8 cellular contexts compared by ENCODE assay signal in genomic region chr15:60787737-60788513, GRCh38.
DNase-seq lines count a peak whose midpoint lies in the region; ATAC-seq and TF ChIP-seq lines count a peak whose summit lies in the region.
"Had no signal": no experiment of that assay in that cellular context is flagged by ENCODE, and none has a peak within 500 bp of the region (broad histone marks: within the 10 kb centered on the region; RNA-seq: fewer than 3 reads in every experiment).

No MANE protein-coding gene starts in this region.

- no peak overlapping the region for H3K4me3 ChIP-seq in fibroblast of lung (replicated peaks in 1 of 4; ENCODE audit: control extremely low read depth in 1 of 4, insufficient read depth in 1 of 4, low read depth in 3 of 4, low read length in 4 of 4)
- H3K4me3 ChIP-seq: tibial nerve had no signal

- no peak overlapping the region; a peak in 1 of 7 replicates for H3K27ac Mint-ChIP-seq in H9
- peak overlapping the region; percentile 4 for H3K27ac Mint-ChIP-seq in activated CD4-positive, alpha-beta T cell treated with anti-CD3 and anti-CD28 coated beads, Interleukin-2, amount 10 ng/mL, durations not matched to agents 7 days and 5 days
- H3K27ac Mint-ChIP-seq in stimulated activated memory B cell treated with anti-CD40 and anti-IgM and Interleukin-4, amounts not matched to agents 10 μg/mL and 1 μg/mL and 100 μg/mL, for 72 hours, result no peak overlapping the region

- H3K4me2 ChIP-seq in H9 (ENCODE audit: insufficient read depth, insufficient read length, low read length) (no peak overlapping the region), fibroblast of lung (ENCODE audit: extremely low read depth, insufficient read depth, low read length) (no peak overlapping the region)

- in situ Hi-C loops in G401 (cut with HindIII; ENCODE audit: low sequenced_read_pairs), result no loop called here

- H2AK5ac ChIP-seq in H9 (ENCODE audit: insufficient read length, low read length), result no peak overlapping the region

- no peak overlapping the region for H3K23ac ChIP-seq in H9 (ENCODE audit: insufficient read length, low read depth, low read length)

- H2BK15ac ChIP-seq in H9 (ENCODE audit: low read depth, low read length), result no peak overlapping the region

- H3K9me3 ChIP-seq in H9 (ENCODE audit: control insufficient read depth, low read depth, low read length) (no peaks in the 10 kb centered on the region), fibroblast of lung (ENCODE audit: control insufficient read depth, insufficient read depth, low read depth, low read length) (no peaks in the 10 kb centered on the region)

- no peak overlapping the region for H3K27ac ChIP-seq in H9 (ENCODE audit: insufficient read length, low read depth, low read length)
- no peak overlapping the region for H3K27ac ChIP-seq in fibroblast of lung (ENCODE audit: insufficient read depth, low read length)
- H3K27ac ChIP-seq: tibial nerve had no signal

- no peak overlapping the region for H2BK12ac ChIP-seq in H9 (ENCODE audit: insufficient read length, low read depth, low read length)

- H3K4me1 ChIP-seq in H9 (ENCODE audit: insufficient read depth, low read length) (peaks cover 18% of the 10 kb centered on the region; the same call in 1 of the 2 replicates), fibroblast of lung (ENCODE audit: control insufficient read depth, extremely low read depth, insufficient read depth, low read length) (no peaks in the 10 kb centered on the region)
- H3K4me1 ChIP-seq: tibial nerve had no signal

- H3K14ac ChIP-seq in H9 (ENCODE audit: insufficient read depth, low read length), result no peak overlapping the region

- H3K9ac ChIP-seq in H9 (ENCODE audit: extremely low read depth, insufficient read length, low read length) (no peak overlapping the region), fibroblast of lung (ENCODE audit: insufficient read depth, low read length) (no peak overlapping the region)

- H3K18ac ChIP-seq in H9 (ENCODE audit: insufficient read length, low read depth, low read length), result no peak overlapping the region

- no peak overlapping the region for H2BK120ac ChIP-seq in H9 (ENCODE audit: low read depth, low read length, poor library complexity, severe bottlenecking)

- H3K56ac ChIP-seq in H9 (ENCODE audit: insufficient read length, low read depth, low read length), result no peak overlapping the region

- H2AFZ ChIP-seq in H9 (ENCODE audit: low read length) (no peak overlapping the region), fibroblast of lung (ENCODE audit: low read length) (no peak overlapping the region)

- H2BK20ac ChIP-seq in H9 (ENCODE audit: low read depth, low read length, poor library complexity, severe bottlenecking), result no peak overlapping the region

- H3K79me2 ChIP-seq in H9 (ENCODE audit: insufficient read depth, low read length), result no peaks in the 10 kb centered on the region
- H3K79me2 ChIP-seq in fibroblast of lung (ENCODE audit: control insufficient read depth, insufficient read depth, low read length), result no peaks in the 10 kb centered on the region

- CTCF ChIA-PET in activated CD4-positive, alpha-beta T cell treated with anti-CD3 and anti-CD28 coated beads, Interleukin-2, amount 10 ng/mL, durations not matched to agents 7 days and 5 days (lab: Charles Lee), result interaction anchor here (1.0 to 2.9 kb wide), 6 partner anchors 11 to 117 kb away, joined by 3 to 11 read pairs (median 4); no protein-coding TSS in a partner anchor

- no peaks in the 10 kb centered on the region for H3K36me3 ChIP-seq in fibroblast of lung (ENCODE audit: control insufficient read depth, insufficient read depth, low read length)
- H3K36me3 ChIP-seq: tibial nerve had no signal

- H3K36me3 Mint-ChIP-seq in H9 (ENCODE audit: insufficient read depth in 1 of 3, low read depth in 3 of 3), result peaks cover 0 to 9% (median 0%) of the 10 kb centered on the region in 3 experiments; a peak in 4 of 7 replicates
- H3K36me3 Mint-ChIP-seq in activated CD4-positive, alpha-beta T cell treated with anti-CD3 and anti-CD28 coated beads, Interleukin-2, amount 10 ng/mL, durations not matched to agents 7 days and 5 days (ENCODE audit: low read depth), result peaks cover 7% of the 10 kb centered on the region
- peaks cover 6% of the 10 kb centered on the region for H3K36me3 Mint-ChIP-seq in stimulated activated memory B cell treated with anti-CD40 and anti-IgM and Interleukin-4, amounts not matched to agents 10 μg/mL and 1 μg/mL and 100 μg/mL, for 72 hours

- POLR2A ChIA-PET in activated CD4-positive, alpha-beta T cell treated with anti-CD3 and anti-CD28 coated beads, Interleukin-2, amount 10 ng/mL, durations not matched to agents 7 days and 5 days (lab: Charles Lee), result no interaction called here

- no peak overlapping the region for H3K4ac ChIP-seq in H9 (ENCODE audit: low read depth, low read length)

- no peaks in the 10 kb centered on the region for H3K79me1 ChIP-seq in H9 (ENCODE audit: insufficient read depth, low read depth, low read length, poor library complexity, severe bottlenecking)

- TF ChIP-seq CTCF in H9 (conservative IDR thresholded peaks at IDR 0.05) (peak; percentile 76), fibroblast of lung (conservative IDR thresholded peaks at IDR 0.05 in 1 of 2, IDR thresholded peaks at IDR 0.05 in 1 of 2; ENCODE audit: low read depth in 1 of 2, low read length in 2 of 2) (peak; percentile 53 to 64)

- H3K23me2 ChIP-seq in H9 (ENCODE audit: insufficient read length, low read depth, low read length, poor library complexity, severe bottlenecking), result no peaks in the 10 kb centered on the region

- H4K91ac ChIP-seq in H9 (ENCODE audit: insufficient read length, low read depth, low read length), result no peak overlapping the region

- H3K27me3 ChIP-seq in H9 (ENCODE audit: insufficient read depth, low read length), result no peaks in the 10 kb centered on the region
- peaks cover 2% of the 10 kb centered on the region for H3K27me3 ChIP-seq in fibroblast of lung (ENCODE audit: control insufficient read depth, insufficient read depth, low read length)
- H3K27me3 ChIP-seq: tibial nerve had no signal

- no peak overlapping the region for H3K4me3 Mint-ChIP-seq in H9
- no peak overlapping the region for H3K4me3 Mint-ChIP-seq in activated CD4-positive, alpha-beta T cell treated with anti-CD3 and anti-CD28 coated beads, Interleukin-2, amount 10 ng/mL, durations not matched to agents 7 days and 5 days
- H3K4me3 Mint-ChIP-seq in stimulated activated memory B cell treated with anti-CD40 and anti-IgM and Interleukin-4, amounts not matched to agents 10 μg/mL and 1 μg/mL and 100 μg/mL, for 72 hours, result no peak overlapping the region

- H2BK5ac ChIP-seq in H9 (ENCODE audit: insufficient read length, low read length), result no peak overlapping the region

- no peak for DNase-seq in H9
- peak; percentile 24 for DNase-seq in activated CD4-positive, alpha-beta T cell treated with anti-CD3 and anti-CD28 coated beads, Interleukin-2, amount 10 ng/mL, durations not matched to agents 7 days and 5 days
- no peak for DNase-seq in fibroblast of lung (ENCODE audit: low read depth in 2 of 2)
- no peak for DNase-seq in G401 (ENCODE audit: low spot score)
- no peak for DNase-seq in left colon

- ATAC-seq in stimulated activated memory B cell treated with anti-CD40 and anti-IgM and Interleukin-4, amounts not matched to agents 10 μg/mL and 1 μg/mL and 100 μg/mL, for 72 hours, result peak; percentile 71
- ATAC-seq in left colon, result no peak
- ATAC-seq in HG02571 (IDR thresholded peaks at IDR 0.05; ENCODE audit: unreplicated experiment), result no peak

- H3K4me1 Mint-ChIP-seq in H9, result peaks cover 33 to 35% of the 10 kb centered on the region in 2 experiments
- peaks cover 7% of the 10 kb centered on the region for H3K4me1 Mint-ChIP-seq in activated CD4-positive, alpha-beta T cell treated with anti-CD3 and anti-CD28 coated beads, Interleukin-2, amount 10 ng/mL, durations not matched to agents 7 days and 5 days
- no peaks in the 10 kb centered on the region for H3K4me1 Mint-ChIP-seq in stimulated activated memory B cell treated with anti-CD40 and anti-IgM and Interleukin-4, amounts not matched to agents 10 μg/mL and 1 μg/mL and 100 μg/mL, for 72 hours

- no CpG with 5 or more reads among the region's 8 CpGs for WGBS in H9 (ENCODE audit: extremely low coverage, insufficient read length, low lambda C conversion rate)

- no peaks in the 10 kb centered on the region for H4K20me1 ChIP-seq in H9 (ENCODE audit: control insufficient read depth, insufficient read depth, insufficient read length)
- H4K20me1 ChIP-seq in fibroblast of lung (ENCODE audit: control insufficient read depth, extremely low read depth, insufficient read depth, low read length), result no peaks in the 10 kb centered on the region

- no peak overlapping the region for H4K5ac ChIP-seq in H9 (ENCODE audit: insufficient read length, low read depth, low read length)

- no peak overlapping the region for H4K8ac ChIP-seq in H9 (replicated peaks; ENCODE audit: insufficient read length, low read depth, low read length)

- intact Hi-C loops in left colon (cut with DNase I, micrococcal nuclease), result no loop called here

- H3T11ph ChIP-seq in H9 (ENCODE audit: low read length), result no peak overlapping the region

- H3K27me3 Mint-ChIP-seq in H9 (ENCODE audit: low read depth), result no peaks in the 10 kb centered on the region
- H3K27me3 Mint-ChIP-seq in activated CD4-positive, alpha-beta T cell treated with anti-CD3 and anti-CD28 coated beads, Interleukin-2, amount 10 ng/mL, durations not matched to agents 7 days and 5 days, result peaks cover 1% of the 10 kb centered on the region
- H3K27me3 Mint-ChIP-seq in stimulated activated memory B cell treated with anti-CD40 and anti-IgM and Interleukin-4, amounts not matched to agents 10 μg/mL and 1 μg/mL and 100 μg/mL, for 72 hours, result peaks cover 16% of the 10 kb centered on the region

- peaks cover 0 to 6% of the 10 kb centered on the region in 2 experiments; a peak in 3 of 5 replicates for H3K9me3 Mint-ChIP-seq in H9
- H3K9me3 Mint-ChIP-seq in activated CD4-positive, alpha-beta T cell treated with anti-CD3 and anti-CD28 coated beads, Interleukin-2, amount 10 ng/mL, durations not matched to agents 7 days and 5 days, result peaks cover 11% of the 10 kb centered on the region
- H3K9me3 Mint-ChIP-seq in stimulated activated memory B cell treated with anti-CD40 and anti-IgM and Interleukin-4, amounts not matched to agents 10 μg/mL and 1 μg/mL and 100 μg/mL, for 72 hours, result peaks cover 5% of the 10 kb centered on the region
